In genomic region chr12:68667896-68668295, GRCh38 we compare ENCODE assay signal across 16 cellular contexts. TPM values are rescaled to one million over a fixed set of nuclear protein-coding genes. Genes with fewer than 3 reads are reported as not detected.
DNase-seq lines count a peak whose midpoint lies in the region; ATAC-seq and TF ChIP-seq lines count a peak whose summit lies in the region.
"Had no signal": no experiment of that assay in that cellular context is flagged by ENCODE, and none has a peak within 500 bp of the region (broad histone marks: within the 10 kb centered on the region; RNA-seq: fewer than 3 reads in every experiment).

No MANE protein-coding gene starts in this region.

- H3K9me3 Mint-ChIP-seq in activated naive CD4-positive, alpha-beta T cell treated with anti-CD3 and anti-CD28 coated beads, Interleukin-2, amount 50 U/mL, for 24 hours, result no peaks in the 10 kb centered on the region
- no peaks in the 10 kb centered on the region for H3K9me3 Mint-ChIP-seq in stimulated activated effector memory CD8-positive, alpha-beta T cell treated with anti-CD3 and anti-CD28 coated beads, Interleukin-12 subunit alpha, Interleukin-12 subunit beta, amount 100 ng/mL, for 72 hours

- TF ChIP-seq CTCF in OCI-LY7 (conservative IDR thresholded peaks at IDR 0.05; ENCODE audit: low read length) (no peak), heart right ventricle (IDR thresholded peaks at IDR 0.05) (no peak), dorsolateral prefrontal cortex (IDR thresholded peaks at IDR 0.05 in 54 of 56, conservative IDR thresholded peaks at IDR 0.05 in 2 of 56; ENCODE audit: low read depth in 1 of 56, partially characterized antibody in 56 of 56) (no peak)

- peaks cover 50% of the 10 kb centered on the region for H3K4me1 Mint-ChIP-seq in activated naive CD4-positive, alpha-beta T cell treated with anti-CD3 and anti-CD28 coated beads, Interleukin-2, amount 50 U/mL, for 24 hours
- H3K4me1 Mint-ChIP-seq in stimulated activated effector memory CD8-positive, alpha-beta T cell treated with anti-CD3 and anti-CD28 coated beads, Interleukin-12 subunit alpha, Interleukin-12 subunit beta, amount 100 ng/mL, for 72 hours, result peaks cover 24% of the 10 kb centered on the region

- CTCF ChIA-PET in OCI-LY7 (lab: Charles Lee; ENCODE audit: unreplicated experiment), result no interaction called here

- H3K9me2 ChIP-seq in OCI-LY7 (ENCODE audit: insufficient read depth, low read length), result no peaks in the 10 kb centered on the region

- BruUV-seq in OCI-LY7 (replicated peaks; lab: Mats Ljungman, UMichigan), result no TSS peak

- 57 to 58% methylated on average over 1 of the region's 1 CpG for WGBS in heart right ventricle, 2 donors

- no peak overlapping the region for H3K4me3 Mint-ChIP-seq in activated naive CD4-positive, alpha-beta T cell treated with anti-CD3 and anti-CD28 coated beads, Interleukin-2, amount 50 U/mL, for 24 hours
- H3K4me3 Mint-ChIP-seq in stimulated activated effector memory CD8-positive, alpha-beta T cell treated with anti-CD3 and anti-CD28 coated beads, Interleukin-12 subunit alpha, Interleukin-12 subunit beta, amount 100 ng/mL, for 72 hours, result no peak overlapping the region

- H3K36me3 ChIP-seq in OCI-LY7 (ENCODE audit: insufficient read depth, low read length) (peaks cover 7% of the 10 kb centered on the region), heart right ventricle (peaks cover 0 to 30% (median 0%) of the 10 kb centered on the region in 9 donors)
- H3K36me3 ChIP-seq: thyroid gland had no signal

- H3K36me3 Mint-ChIP-seq in activated naive CD4-positive, alpha-beta T cell treated with anti-CD3 and anti-CD28 coated beads, Interleukin-2, amount 50 U/mL, for 24 hours, result peaks cover 5% of the 10 kb centered on the region
- peaks cover 54% of the 10 kb centered on the region for H3K36me3 Mint-ChIP-seq in stimulated activated effector memory CD8-positive, alpha-beta T cell treated with anti-CD3 and anti-CD28 coated beads, Interleukin-12 subunit alpha, Interleukin-12 subunit beta, amount 100 ng/mL, for 72 hours

- H3K27ac Mint-ChIP-seq in activated naive CD4-positive, alpha-beta T cell treated with anti-CD3 and anti-CD28 coated beads, Interleukin-2, amount 50 U/mL, for 24 hours, result peak overlapping the region; percentile 41
- H3K27ac Mint-ChIP-seq in stimulated activated effector memory CD8-positive, alpha-beta T cell treated with anti-CD3 and anti-CD28 coated beads, Interleukin-12 subunit alpha, Interleukin-12 subunit beta, amount 100 ng/mL, for 72 hours, result peak overlapping the region; percentile 69
- H3K27ac Mint-ChIP-seq: progenitor cell of endocrine pancreas had no signal

- H3K4me2 ChIP-seq in OCI-LY7 (ENCODE audit: low read length), result 0 out of 2 replicates have a peak overlapping the region, but pooled peaks have one; percentile 5
- H3K4me2 ChIP-seq: smooth muscle cell had no signal

- no peak overlapping the region for H3K4me3 ChIP-seq in OCI-LY7 (ENCODE audit: low read depth, low read length, poor library complexity, severe bottlenecking)
- H3K4me3 ChIP-seq in heart right ventricle, result no peak overlapping the region
- no peak overlapping the region for H3K4me3 ChIP-seq in dorsolateral prefrontal cortex
- H3K4me3 ChIP-seq: smooth muscle cell, thyroid gland had no signal

- no peak overlapping the region for H2AFZ ChIP-seq in OCI-LY7 (ENCODE audit: low read length)

- no peaks in the 10 kb centered on the region for H3K27me3 ChIP-seq in heart right ventricle
- H3K27me3 ChIP-seq in dorsolateral prefrontal cortex, result no peaks in the 10 kb centered on the region
- H3K27me3 ChIP-seq: thyroid gland had no signal

- no peaks in the 10 kb centered on the region for H3K79me2 ChIP-seq in OCI-LY7 (ENCODE audit: insufficient read depth, low read depth, low read length)

- H3K4me1 ChIP-seq in OCI-LY7 (ENCODE audit: insufficient read depth, low read length, poor library complexity, severe bottlenecking) (peaks cover 24% of the 10 kb centered on the region), heart right ventricle (peaks cover 0 to 9% (median 5%) of the 10 kb centered on the region in 9 donors)
- H3K4me1 ChIP-seq: thyroid gland had no signal

- no peaks in the 10 kb centered on the region for H3K27me3 Mint-ChIP-seq in activated naive CD4-positive, alpha-beta T cell treated with anti-CD3 and anti-CD28 coated beads, Interleukin-2, amount 50 U/mL, for 24 hours
- H3K27me3 Mint-ChIP-seq: progenitor cell of endocrine pancreas had no signal

- ATAC-seq in stimulated activated effector memory CD8-positive, alpha-beta T cell treated with anti-CD3 and anti-CD28 coated beads, Interleukin-12 subunit alpha, Interleukin-12 subunit beta, amount 100 ng/mL, for 72 hours, result no peak
- ATAC-seq in heart right ventricle, result no peak
- ATAC-seq: PC-3 had no signal

- H3K27ac ChIP-seq in OCI-LY7 (ENCODE audit: low read depth, low read length, poor library complexity, severe bottlenecking), result no peak overlapping the region
- no peak overlapping the region for H3K27ac ChIP-seq in heart right ventricle
- no peak overlapping the region for H3K27ac ChIP-seq in dorsolateral prefrontal cortex
- H3K27ac ChIP-seq: thyroid gland had no signal

- intact Hi-C loops in OCI-LY7 (cut with micrococcal nuclease; ENCODE audit: unreplicated experiment) (loop anchor here (10.0 kb wide), 2 partner anchors 313 to 443 kb away; partner anchors contain the start of gene IL26), heart right ventricle (cut with DNase I) (loop anchor here in 3 of 10 donors (5.0 to 10.0 kb wide), 2 partner anchors 311 to 313 kb away; no protein-coding TSS in a partner anchor), dorsolateral prefrontal cortex (cut with DNase I) (no loop called here)

- POLR2A ChIA-PET in OCI-LY7 (lab: Charles Lee), result interaction anchor here (1.8 kb wide), 1 partner anchor 9 kb away, joined by 4 read pairs; no protein-coding TSS in a partner anchor

- DNase-seq in activated naive CD4-positive, alpha-beta T cell (lab: John Stamatoyannopoulos, UW), result no peak
- DNase-seq in OCI-LY7 (ENCODE audit: low spot score) (peak; percentile 50), iPS DF 19.7 (ENCODE audit: low read depth, low spot score) (peak; percentile 23), heart right ventricle (no peak), nucleus accumbens (lab: John Stamatoyannopoulos, UW) (no peak), dorsolateral prefrontal cortex (no peak)
- DNase-seq in stimulated activated effector memory CD8-positive, alpha-beta T cell treated with anti-CD3 and anti-CD28 coated beads, Interleukin-12 subunit alpha, Interleukin-12 subunit beta, amount 100 ng/mL, for 72 hours (ENCODE audit: low spot score in 2 of 2), result no peak
- DNase-seq: activated CD4-positive, alpha-beta T cell treated with anti-CD3 and anti-CD28 coated beads, Interleukin-2, amount 50 U/mL, for 48 hours; AML-193; NCI-H2029; NCI-H524 treated with DMSO at 0.1 percent for 48 hours; PC-3; thyroid gland had no signal

- H3K9me3 ChIP-seq in OCI-LY7 (ENCODE audit: low read length) (no peaks in the 10 kb centered on the region), heart right ventricle (no peaks in the 10 kb centered on the region)
- H3K9me3 ChIP-seq: thyroid gland had no signal

- no peaks in the 10 kb centered on the region for H4K20me1 ChIP-seq in OCI-LY7 (ENCODE audit: insufficient read depth, low read length)

RNA-seq across cellular contexts. Expression of gene NUP107, which starts 18.9 kb away (rescaled TPM):
- 106 and 113 TPM in 2 replicates for total RNA-seq in OCI-LY7 (2014; rRNA removed; shearing (Covaris generic))
- total RNA-seq in OCI-LY7 (2022) (122 and 126 TPM in 2 replicates), heart right ventricle (10 to 100 TPM; 21.0 to 25.7 (median 22.2) TPM), dorsolateral prefrontal cortex (10 to 100 TPM; 15.0 to 41.1 (median 24.5) TPM)
- 10 to 100 TPM in 1 of 2 donors, 1 to 10 TPM in 1; 9.9 to 12.9 TPM for polyA plus RNA-seq in heart right ventricle

RNA-seq across cellular contexts. Expression of gene RAP1B, which starts 57.2 kb away (rescaled TPM):
- 100 and 101 TPM in 2 replicates for total RNA-seq in OCI-LY7 (2014; rRNA removed; shearing (Covaris generic))
- 164 and 166 TPM in 2 replicates for total RNA-seq in OCI-LY7 (2022)
- total RNA-seq in heart right ventricle, result 10 to 100 TPM; 38.1 to 81.2 (median 42.0) TPM
- polyA plus RNA-seq in heart right ventricle, result 10 to 100 TPM; 45.1 to 53.8 TPM
- total RNA-seq in dorsolateral prefrontal cortex, result 10 to 100 TPM; 39.9 to 92.7 (median 63.1) TPM

Comparison
In these comparisons a context has a peak if more than half of its experiments do, and no peak if none do; other contexts are left out.
1. DNase-seq: peak in OCI-LY7 (single experiment) and iPS DF 19.7 (single experiment); none in activated naive CD4-positive, alpha-beta T cell (0 of 4), stimulated activated effector memory CD8-positive, alpha-beta T cell treated with anti-CD3 and anti-CD28 coated beads, Interleukin-12 subunit alpha, Interleukin-12 subunit beta, amount 100 ng/mL, for 72 hours (0 of 2), heart right ventricle (0 of 2), nucleus accumbens (0 of 56) and dorsolateral prefrontal cortex (0 of 10).